In genomic region chr4:7355795-7356194, GRCh38 we compare ENCODE assay signal across 28 cellular contexts.
"Had no signal": no experiment of that assay in that cellular context is flagged by ENCODE, and none has a peak within 500 bp of the region (broad histone marks: within the 10 kb centered on the region; RNA-seq: fewer than 3 reads in every experiment).

No MANE protein-coding gene starts in this region.

- DNase-seq: activated B cell treated with CpG ODN at 0.5 μM for 24 hours; activated CD4-positive, alpha-beta T cell treated with anti-CD3 and anti-CD28 coated beads for 1 hour; activated CD4-positive, alpha-beta T cell treated with anti-CD3 and anti-CD28 coated beads, Interleukin-2, amount 10 ng/mL, durations not matched to agents 24 days and 14 days; activated CD4-positive, alpha-beta T cell treated with anti-CD3 and anti-CD28 coated beads, Interleukin-2, amount 50 U/mL, for 48 hours; activated CD8-positive, alpha-beta memory T cell treated with anti-CD3 and anti-CD28 coated beads, Interleukin-2, amount 10 ng/mL, durations not matched to agents 7 days and 5 days; activated effector memory CD4-positive, alpha-beta T cell treated with anti-CD3 and anti-CD28 coated beads, Interleukin-2, amount 50 U/mL, for 16 hours; activated naive CD4-positive, alpha-beta T cell treated with Interleukin-2 at 50 U/mL for 16 hours; activated naive CD8-positive, alpha-beta T cell treated with anti-CD3 and anti-CD28 coated beads, Interleukin-2, amount 50 U/mL, for 24 hours; activated T-cell treated with anti-CD3 and anti-CD28 coated beads, Interleukin-2, amount 50 U/mL, for 24 hours; amniotic stem cell; body of pancreas; MG63; NCI-H1105; NCI-H1436; NCI-H1694 treated with DMSO at 0.1 percent for 48 hours; NCI-H2029 treated with DMSO at 0.1 percent for 48 hours; NCI-H345; NCI-H510A treated with DMSO at 0.1 percent for 48 hours; NCI-H69; NK-92 treated with Interleukin-12 subunit alpha and Interleukin-12 subunit beta, amount 100 ng/mL, for 24 hours; OCI-M1; Right ventricle myocardium superior; RPMI8226 had no signal

- H3K27me3 ChIP-seq: ascending aorta, body of pancreas, MG63 had no signal

- H3K36me3 Mint-ChIP-seq: activated CD8-positive, alpha-beta memory T cell treated with anti-CD3 and anti-CD28 coated beads, Interleukin-2, amount 10 ng/mL, durations not matched to agents 7 days and 5 days; activated naive CD4-positive, alpha-beta T cell treated with anti-CD3 and anti-CD28 coated beads, Interleukin-2, amount 50 U/mL, for 72 hours had no signal

- H3K4me3 ChIP-seq: ascending aorta, body of pancreas, MG63 had no signal

- H3K27ac Mint-ChIP-seq: activated B cell treated with CpG ODN at 0.5 μM for 24 hours; activated CD4-positive, alpha-beta T cell treated with anti-CD3 and anti-CD28 coated beads, Interleukin-2, amount 10 ng/mL, durations not matched to agents 24 days and 14 days; activated CD8-positive, alpha-beta memory T cell treated with anti-CD3 and anti-CD28 coated beads, Interleukin-2, amount 10 ng/mL, durations not matched to agents 7 days and 5 days; activated naive CD4-positive, alpha-beta T cell treated with anti-CD3 and anti-CD28 coated beads, Interleukin-2, amount 50 U/mL, for 72 hours; activated naive CD8-positive, alpha-beta T cell treated with anti-CD3 and anti-CD28 coated beads, Interleukin-2, amount 50 U/mL, for 24 hours; activated T-cell treated with anti-CD3 and anti-CD28 coated beads, Interleukin-2, amount 50 U/mL, for 24 hours; activated T-helper 1 cell treated with anti-CD3 and anti-CD28 coated beads, Interleukin-12 subunit alpha, Interleukin-12 subunit beta, Interleukin-2, Interleukin-4 antibody, amounts not matched to agents 30 ng/mL and 10 ng/mL and 1 ng/mL, durations not matched to agents 14 hours and 24 hours and 36 hours; T-helper 1 cell treated with Interleukin-12 subunit alpha and Interleukin-12 subunit beta and Interleukin-4 antibody, amounts not matched to agents 30 μg/mL and 1 μg/mL, for 36 hours had no signal

- H3K27ac ChIP-seq: ascending aorta, body of pancreas had no signal

- H3K27me3 Mint-ChIP-seq: activated B cell treated with CpG ODN at 0.5 μM for 24 hours; activated CD4-positive, alpha-beta T cell treated with anti-CD3 and anti-CD28 coated beads, Interleukin-2, amount 10 ng/mL, durations not matched to agents 24 days and 14 days; activated CD8-positive, alpha-beta memory T cell treated with anti-CD3 and anti-CD28 coated beads, Interleukin-2, amount 10 ng/mL, durations not matched to agents 7 days and 5 days; activated T-cell treated with anti-CD3 and anti-CD28 coated beads, Interleukin-2, amount 50 U/mL, for 24 hours had no signal

- H3K4me1 ChIP-seq: ascending aorta, body of pancreas had no signal

- H3K36me3 ChIP-seq: ascending aorta, MG63 had no signal

- H3K9me3 ChIP-seq: ascending aorta, body of pancreas, MG63 had no signal

- H3K4me1 Mint-ChIP-seq: activated B cell treated with CpG ODN at 0.5 μM for 24 hours; activated CD4-positive, alpha-beta T cell treated with anti-CD3 and anti-CD28 coated beads, Interleukin-2, amount 10 ng/mL, durations not matched to agents 24 days and 14 days; activated CD8-positive, alpha-beta memory T cell treated with anti-CD3 and anti-CD28 coated beads, Interleukin-2, amount 10 ng/mL, durations not matched to agents 7 days and 5 days; activated naive CD8-positive, alpha-beta T cell treated with anti-CD3 and anti-CD28 coated beads, Interleukin-2, amount 50 U/mL, for 24 hours had no signal

- H3K4me3 Mint-ChIP-seq: activated B cell treated with CpG ODN at 0.5 μM for 24 hours; activated CD4-positive, alpha-beta T cell treated with anti-CD3 and anti-CD28 coated beads, Interleukin-2, amount 10 ng/mL, durations not matched to agents 24 days and 14 days; activated CD8-positive, alpha-beta memory T cell treated with anti-CD3 and anti-CD28 coated beads, Interleukin-2, amount 10 ng/mL, durations not matched to agents 7 days and 5 days; activated naive CD8-positive, alpha-beta T cell treated with anti-CD3 and anti-CD28 coated beads, Interleukin-2, amount 50 U/mL, for 24 hours; activated T-cell treated with anti-CD3 and anti-CD28 coated beads, Interleukin-2, amount 50 U/mL, for 24 hours; activated T-helper 1 cell treated with anti-CD3 and anti-CD28 coated beads, Interleukin-12 subunit alpha, Interleukin-12 subunit beta, Interleukin-2, Interleukin-4 antibody, amounts not matched to agents 30 ng/mL and 10 ng/mL and 1 ng/mL, durations not matched to agents 14 hours and 24 hours and 36 hours; T-helper 1 cell treated with Interleukin-12 subunit alpha and Interleukin-12 subunit beta and Interleukin-4 antibody, amounts not matched to agents 30 μg/mL and 1 μg/mL, for 36 hours had no signal

- ATAC-seq: activated CD8-positive, alpha-beta memory T cell treated with anti-CD3 and anti-CD28 coated beads, Interleukin-2, amount 10 ng/mL, durations not matched to agents 7 days and 5 days; activated naive CD4-positive, alpha-beta T cell treated with anti-CD3 and anti-CD28 coated beads, Interleukin-2, amount 50 U/mL, for 72 hours; activated naive CD8-positive, alpha-beta T cell treated with anti-CD3 and anti-CD28 coated beads, Interleukin-2, amount 50 U/mL, for 24 hours; body of pancreas; Panc1 had no signal

- H3K9me3 Mint-ChIP-seq: activated B cell treated with CpG ODN at 0.5 μM for 24 hours; activated CD4-positive, alpha-beta T cell treated with anti-CD3 and anti-CD28 coated beads, Interleukin-2, amount 10 ng/mL, durations not matched to agents 24 days and 14 days; activated naive CD4-positive, alpha-beta T cell treated with anti-CD3 and anti-CD28 coated beads, Interleukin-2, amount 50 U/mL, for 72 hours; activated naive CD8-positive, alpha-beta T cell treated with anti-CD3 and anti-CD28 coated beads, Interleukin-2, amount 50 U/mL, for 24 hours; activated T-cell treated with anti-CD3 and anti-CD28 coated beads, Interleukin-2, amount 50 U/mL, for 24 hours; activated T-helper 1 cell treated with anti-CD3 and anti-CD28 coated beads, Interleukin-12 subunit alpha, Interleukin-12 subunit beta, Interleukin-2, Interleukin-4 antibody, amounts not matched to agents 30 ng/mL and 10 ng/mL and 1 ng/mL, durations not matched to agents 14 hours and 24 hours and 36 hours; T-helper 1 cell treated with Interleukin-12 subunit alpha and Interleukin-12 subunit beta and Interleukin-4 antibody, amounts not matched to agents 30 μg/mL and 1 μg/mL, for 36 hours had no signal
